ENCODE assay signal across 3 cellular contexts in the genomic region with DNA sequence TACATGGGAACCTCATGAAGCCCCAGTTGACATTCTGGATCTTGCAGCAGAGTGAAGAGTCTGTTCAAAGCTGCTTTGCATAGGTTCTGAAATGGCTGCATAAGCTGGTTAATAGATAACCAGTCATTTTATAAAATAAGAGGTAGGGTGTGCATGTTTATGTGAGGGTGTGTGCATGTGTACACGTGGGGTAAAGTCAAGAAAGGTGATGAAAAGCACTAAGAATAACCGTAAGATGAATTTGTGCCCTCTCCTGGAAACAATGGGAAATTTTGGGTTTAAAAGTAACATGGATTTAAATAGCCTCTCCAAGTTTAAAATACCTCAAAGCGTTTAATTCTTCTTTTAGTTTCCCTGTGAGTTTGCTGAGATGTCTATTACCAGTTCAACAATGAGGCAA.
TF ChIP-seq lines count a peak whose summit lies in the region.

No MANE protein-coding gene starts in this region.

TF ChIP-seq in A549, 52 proteins besides CTCF, POLR2A, EP300 and RAD21 (continued from another document):
- TF ChIP-seq HDAC2 (IDR thresholded peaks at IDR 0.05) = no peak
- TF ChIP-seq ZNF302 (CRISPR knock-in tag; IDR thresholded peaks at IDR 0.05) = no peak
- no peak for TF ChIP-seq ELK1 (IDR thresholded peaks at IDR 0.05; ENCODE audit: low read depth, low read length)
- no peak for TF ChIP-seq HOXA7 (CRISPR knock-in tag; IDR thresholded peaks at IDR 0.05)
- TF ChIP-seq MAFK (IDR thresholded peaks at IDR 0.05; ENCODE audit: partially characterized antibody) = no peak

TF ChIP-seq in liver, 16 proteins besides CTCF, POLR2A, EP300 and RAD21 (continued from another document):
- TF ChIP-seq, protein P1, sequence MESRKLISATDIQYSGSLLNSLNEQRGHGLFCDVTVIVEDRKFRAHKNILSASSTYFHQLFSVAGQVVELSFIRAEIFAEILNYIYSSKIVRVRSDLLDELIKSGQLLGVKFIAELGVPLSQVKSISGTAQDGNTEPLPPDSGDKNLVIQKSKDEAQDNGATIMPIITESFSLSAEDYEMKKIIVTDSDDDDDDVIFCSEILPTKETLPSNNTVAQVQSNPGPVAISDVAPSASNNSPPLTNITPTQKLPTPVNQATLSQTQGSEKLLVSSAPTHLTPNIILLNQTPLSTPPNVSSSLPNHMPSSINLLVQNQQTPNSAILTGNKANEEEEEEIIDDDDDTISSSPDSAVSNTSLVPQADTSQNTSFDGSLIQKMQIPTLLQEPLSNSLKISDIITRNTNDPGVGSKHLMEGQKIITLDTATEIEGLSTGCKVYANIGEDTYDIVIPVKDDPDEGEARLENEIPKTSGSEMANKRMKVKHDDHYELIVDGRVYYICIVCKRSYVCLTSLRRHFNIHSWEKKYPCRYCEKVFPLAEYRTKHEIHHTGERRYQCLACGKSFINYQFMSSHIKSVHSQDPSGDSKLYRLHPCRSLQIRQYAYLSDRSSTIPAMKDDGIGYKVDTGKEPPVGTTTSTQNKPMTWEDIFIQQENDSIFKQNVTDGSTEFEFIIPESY (IDR thresholded peaks at IDR 0.05) = no peak
- TF ChIP-seq JUND (IDR thresholded peaks at IDR 0.05) = no peak
- no peak for TF ChIP-seq EGR1 (IDR thresholded peaks at IDR 0.05; ENCODE audit: low read depth in 2 of 2)
- no peak for TF ChIP-seq GABPA (IDR thresholded peaks at IDR 0.05 in 1 of 2, conservative IDR thresholded peaks at IDR 0.05 in 1 of 2)
- no peak for TF ChIP-seq NR2F2 (IDR thresholded peaks at IDR 0.05)
- TF ChIP-seq, protein P2, sequence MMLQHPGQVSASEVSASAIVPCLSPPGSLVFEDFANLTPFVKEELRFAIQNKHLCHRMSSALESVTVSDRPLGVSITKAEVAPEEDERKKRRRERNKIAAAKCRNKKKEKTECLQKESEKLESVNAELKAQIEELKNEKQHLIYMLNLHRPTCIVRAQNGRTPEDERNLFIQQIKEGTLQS (IDR thresholded peaks at IDR 0.05) = no peak
- TF ChIP-seq YY1 (IDR thresholded peaks at IDR 0.05) = no peak
- no peak for TF ChIP-seq TAF1 (conservative IDR thresholded peaks at IDR 0.05)
- no peak for TF ChIP-seq HNF4A (conservative IDR thresholded peaks at IDR 0.05)
- TF ChIP-seq FOXA2 (IDR thresholded peaks at IDR 0.05) = no peak
- TF ChIP-seq, protein P3, sequence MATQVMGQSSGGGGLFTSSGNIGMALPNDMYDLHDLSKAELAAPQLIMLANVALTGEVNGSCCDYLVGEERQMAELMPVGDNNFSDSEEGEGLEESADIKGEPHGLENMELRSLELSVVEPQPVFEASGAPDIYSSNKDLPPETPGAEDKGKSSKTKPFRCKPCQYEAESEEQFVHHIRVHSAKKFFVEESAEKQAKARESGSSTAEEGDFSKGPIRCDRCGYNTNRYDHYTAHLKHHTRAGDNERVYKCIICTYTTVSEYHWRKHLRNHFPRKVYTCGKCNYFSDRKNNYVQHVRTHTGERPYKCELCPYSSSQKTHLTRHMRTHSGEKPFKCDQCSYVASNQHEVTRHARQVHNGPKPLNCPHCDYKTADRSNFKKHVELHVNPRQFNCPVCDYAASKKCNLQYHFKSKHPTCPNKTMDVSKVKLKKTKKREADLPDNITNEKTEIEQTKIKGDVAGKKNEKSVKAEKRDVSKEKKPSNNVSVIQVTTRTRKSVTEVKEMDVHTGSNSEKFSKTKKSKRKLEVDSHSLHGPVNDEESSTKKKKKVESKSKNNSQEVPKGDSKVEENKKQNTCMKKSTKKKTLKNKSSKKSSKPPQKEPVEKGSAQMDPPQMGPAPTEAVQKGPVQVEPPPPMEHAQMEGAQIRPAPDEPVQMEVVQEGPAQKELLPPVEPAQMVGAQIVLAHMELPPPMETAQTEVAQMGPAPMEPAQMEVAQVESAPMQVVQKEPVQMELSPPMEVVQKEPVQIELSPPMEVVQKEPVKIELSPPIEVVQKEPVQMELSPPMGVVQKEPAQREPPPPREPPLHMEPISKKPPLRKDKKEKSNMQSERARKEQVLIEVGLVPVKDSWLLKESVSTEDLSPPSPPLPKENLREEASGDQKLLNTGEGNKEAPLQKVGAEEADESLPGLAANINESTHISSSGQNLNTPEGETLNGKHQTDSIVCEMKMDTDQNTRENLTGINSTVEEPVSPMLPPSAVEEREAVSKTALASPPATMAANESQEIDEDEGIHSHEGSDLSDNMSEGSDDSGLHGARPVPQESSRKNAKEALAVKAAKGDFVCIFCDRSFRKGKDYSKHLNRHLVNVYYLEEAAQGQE (IDR thresholded peaks at IDR 0.05) = no peak
- no peak for TF ChIP-seq SP1 (IDR thresholded peaks at IDR 0.05)

TF ChIP-seq in WTC11, 78 proteins besides CTCF, POLR2A, EP300 and RAD21 (continued from another document):
- TF ChIP-seq, protein P4, sequence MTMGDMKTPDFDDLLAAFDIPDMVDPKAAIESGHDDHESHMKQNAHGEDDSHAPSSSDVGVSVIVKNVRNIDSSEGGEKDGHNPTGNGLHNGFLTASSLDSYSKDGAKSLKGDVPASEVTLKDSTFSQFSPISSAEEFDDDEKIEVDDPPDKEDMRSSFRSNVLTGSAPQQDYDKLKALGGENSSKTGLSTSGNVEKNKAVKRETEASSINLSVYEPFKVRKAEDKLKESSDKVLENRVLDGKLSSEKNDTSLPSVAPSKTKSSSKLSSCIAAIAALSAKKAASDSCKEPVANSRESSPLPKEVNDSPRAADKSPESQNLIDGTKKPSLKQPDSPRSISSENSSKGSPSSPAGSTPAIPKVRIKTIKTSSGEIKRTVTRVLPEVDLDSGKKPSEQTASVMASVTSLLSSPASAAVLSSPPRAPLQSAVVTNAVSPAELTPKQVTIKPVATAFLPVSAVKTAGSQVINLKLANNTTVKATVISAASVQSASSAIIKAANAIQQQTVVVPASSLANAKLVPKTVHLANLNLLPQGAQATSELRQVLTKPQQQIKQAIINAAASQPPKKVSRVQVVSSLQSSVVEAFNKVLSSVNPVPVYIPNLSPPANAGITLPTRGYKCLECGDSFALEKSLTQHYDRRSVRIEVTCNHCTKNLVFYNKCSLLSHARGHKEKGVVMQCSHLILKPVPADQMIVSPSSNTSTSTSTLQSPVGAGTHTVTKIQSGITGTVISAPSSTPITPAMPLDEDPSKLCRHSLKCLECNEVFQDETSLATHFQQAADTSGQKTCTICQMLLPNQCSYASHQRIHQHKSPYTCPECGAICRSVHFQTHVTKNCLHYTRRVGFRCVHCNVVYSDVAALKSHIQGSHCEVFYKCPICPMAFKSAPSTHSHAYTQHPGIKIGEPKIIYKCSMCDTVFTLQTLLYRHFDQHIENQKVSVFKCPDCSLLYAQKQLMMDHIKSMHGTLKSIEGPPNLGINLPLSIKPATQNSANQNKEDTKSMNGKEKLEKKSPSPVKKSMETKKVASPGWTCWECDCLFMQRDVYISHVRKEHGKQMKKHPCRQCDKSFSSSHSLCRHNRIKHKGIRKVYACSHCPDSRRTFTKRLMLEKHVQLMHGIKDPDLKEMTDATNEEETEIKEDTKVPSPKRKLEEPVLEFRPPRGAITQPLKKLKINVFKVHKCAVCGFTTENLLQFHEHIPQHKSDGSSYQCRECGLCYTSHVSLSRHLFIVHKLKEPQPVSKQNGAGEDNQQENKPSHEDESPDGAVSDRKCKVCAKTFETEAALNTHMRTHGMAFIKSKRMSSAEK (CRISPR knock-in tag; IDR thresholded peaks at IDR 0.05; ENCODE audit: borderline replicate concordance) = no peak
- TF ChIP-seq ZBTB43 (CRISPR knock-in tag; IDR thresholded peaks at IDR 0.05) (no peak), E2F4 (CRISPR knock-in tag; IDR thresholded peaks at IDR 0.05; ENCODE audit: borderline replicate concordance, low read depth) (no peak), TEAD4 (CRISPR knock-in tag; IDR thresholded peaks at IDR 0.05) (no peak), OVOL2 (CRISPR knock-in tag; IDR thresholded peaks at IDR 0.05; ENCODE audit: borderline replicate concordance) (no peak), SMAD4 (CRISPR knock-in tag; IDR thresholded peaks at IDR 0.05) (no peak), JAZF1 (CRISPR knock-in tag; IDR thresholded peaks at IDR 0.05) (no peak), ZSCAN18 (CRISPR knock-in tag; IDR thresholded peaks at IDR 0.05) (no peak), ZNF671 (CRISPR knock-in tag; IDR thresholded peaks at IDR 0.05) (no peak), RORB (CRISPR knock-in tag; IDR thresholded peaks at IDR 0.05) (no peak), USF2 (CRISPR knock-in tag; IDR thresholded peaks at IDR 0.05) (no peak), NR1H2 (CRISPR knock-in tag; IDR thresholded peaks at IDR 0.05) (no peak)
- TF ChIP-seq, protein P5, sequence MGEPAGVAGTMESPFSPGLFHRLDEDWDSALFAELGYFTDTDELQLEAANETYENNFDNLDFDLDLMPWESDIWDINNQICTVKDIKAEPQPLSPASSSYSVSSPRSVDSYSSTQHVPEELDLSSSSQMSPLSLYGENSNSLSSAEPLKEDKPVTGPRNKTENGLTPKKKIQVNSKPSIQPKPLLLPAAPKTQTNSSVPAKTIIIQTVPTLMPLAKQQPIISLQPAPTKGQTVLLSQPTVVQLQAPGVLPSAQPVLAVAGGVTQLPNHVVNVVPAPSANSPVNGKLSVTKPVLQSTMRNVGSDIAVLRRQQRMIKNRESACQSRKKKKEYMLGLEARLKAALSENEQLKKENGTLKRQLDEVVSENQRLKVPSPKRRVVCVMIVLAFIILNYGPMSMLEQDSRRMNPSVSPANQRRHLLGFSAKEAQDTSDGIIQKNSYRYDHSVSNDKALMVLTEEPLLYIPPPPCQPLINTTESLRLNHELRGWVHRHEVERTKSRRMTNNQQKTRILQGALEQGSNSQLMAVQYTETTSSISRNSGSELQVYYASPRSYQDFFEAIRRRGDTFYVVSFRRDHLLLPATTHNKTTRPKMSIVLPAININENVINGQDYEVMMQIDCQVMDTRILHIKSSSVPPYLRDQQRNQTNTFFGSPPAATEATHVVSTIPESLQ (CRISPR knock-in tag; IDR thresholded peaks at IDR 0.05) = no peak
